20 cellular contexts compared by ENCODE assay signal in the genomic region with DNA sequence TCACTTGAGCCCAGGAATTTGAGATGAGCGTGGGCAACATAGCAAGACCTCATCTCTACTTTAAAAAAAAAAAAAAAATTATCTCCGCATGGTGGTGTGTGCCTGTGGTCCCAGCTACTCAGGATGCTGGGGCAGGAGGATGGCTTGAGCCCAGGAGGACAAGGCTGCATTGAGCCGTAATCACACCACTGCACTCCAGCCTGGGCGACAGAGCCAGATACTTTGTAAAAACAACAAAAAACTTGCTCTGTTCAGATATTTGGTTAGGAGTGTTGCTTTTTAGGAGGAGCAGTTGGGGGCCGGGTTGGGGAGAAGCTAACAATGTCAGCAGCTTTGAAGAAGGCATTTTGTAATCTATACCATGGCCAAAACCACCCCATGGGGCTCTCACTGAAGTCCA. TPM values are rescaled to one million over a fixed set of nuclear protein-coding genes. Genes with fewer than 3 reads are reported as not detected.
"Had no signal": no experiment of that assay in that cellular context is flagged by ENCODE, and none has a peak within 500 bp of the region (broad histone marks: within the 10 kb centered on the region; RNA-seq: fewer than 3 reads in every experiment).

No MANE protein-coding gene starts in this region.

- H3K4me1 ChIP-seq: esophagus muscularis mucosa, heart right ventricle had no signal

- H3K4me3 Mint-ChIP-seq: activated CD4-positive, alpha-beta T cell treated with anti-CD3 and anti-CD28 coated beads, Interleukin-2, amount 10 ng/mL, durations not matched to agents 7 days and 5 days; activated CD8-positive, alpha-beta T cell treated with anti-CD3 and anti-CD28 coated beads, Interleukin-2, amount 10 ng/mL, durations not matched to agents 7 days and 5 days; activated T-cell treated with anti-CD3 and anti-CD28 coated beads, Interleukin-2, amount 50 U/mL, for 4 hours; central memory CD8-positive, alpha-beta T cell; T-helper 1 cell treated with Interleukin-12 subunit alpha and Interleukin-12 subunit beta and Interleukin-4 antibody, amounts not matched to agents 30 μg/mL and 1 μg/mL, for 36 hours had no signal

- DNase-seq: activated CD8-positive, alpha-beta memory T cell treated with anti-CD3 and anti-CD28 coated beads, Interleukin-2, amount 50 U/mL, for 4 hours; activated naive CD4-positive, alpha-beta T cell treated with anti-CD3 and anti-CD28 coated beads, Interleukin-2, amount 50 U/mL, for 16 hours; activated T-cell treated with anti-CD3 and anti-CD28 coated beads, Interleukin-2, amount 50 U/mL, for 4 hours; aorta; heart right ventricle; immature natural killer cell; retina; stimulated activated CD4-positive, alpha-beta T cell treated with anti-CD3 and anti-CD28 coated beads, Interleukin-4, amount 100 ng/mL, for 4 hours had no signal

- H3K36me3 Mint-ChIP-seq: immature natural killer cell had no signal

- H3K9me3 ChIP-seq: esophagus muscularis mucosa, heart right ventricle, spleen, thoracic aorta had no signal

- H3K27ac ChIP-seq: coronary artery, esophagus muscularis mucosa, heart right ventricle, spleen, thoracic aorta had no signal

- H3K4me3 ChIP-seq: coronary artery, esophagus muscularis mucosa, heart right ventricle, thoracic aorta had no signal

- H3K36me3 ChIP-seq: esophagus muscularis mucosa, heart right ventricle, spleen, thoracic aorta had no signal

- H3K9me3 Mint-ChIP-seq: activated T-cell treated with anti-CD3 and anti-CD28 coated beads, Interleukin-2, amount 50 U/mL, for 4 hours; central memory CD8-positive, alpha-beta T cell had no signal

- H3K27ac Mint-ChIP-seq: activated CD4-positive, alpha-beta T cell treated with anti-CD3 and anti-CD28 coated beads, Interleukin-2, amount 10 ng/mL, durations not matched to agents 7 days and 5 days; activated CD8-positive, alpha-beta T cell treated with anti-CD3 and anti-CD28 coated beads, Interleukin-2, amount 10 ng/mL, durations not matched to agents 7 days and 5 days; immature natural killer cell; T-helper 1 cell treated with Interleukin-12 subunit alpha and Interleukin-12 subunit beta and Interleukin-4 antibody, amounts not matched to agents 30 μg/mL and 1 μg/mL, for 36 hours had no signal

- ATAC-seq: activated CD4-positive, CD25-positive, alpha-beta regulatory T cell treated with anti-CD3 and anti-CD28 coated beads, Interleukin-2, amount 50 U/mL, for 24 hours; heart right ventricle had no signal

RNA-seq across cellular contexts. Expression of a gene that starts 4.1 kb away (rescaled TPM):
- total RNA-seq: activated CD4-positive, alpha-beta T cell treated with anti-CD3 and anti-CD28 coated beads, Interleukin-2, amount 10 ng/mL, durations not matched to agents 7 days and 5 days; activated CD8-positive, alpha-beta T cell treated with anti-CD3 and anti-CD28 coated beads, Interleukin-2, amount 10 ng/mL, durations not matched to agents 7 days and 5 days; aorta; omental fat pad; posterior vena cava; urinary bladder had no signal
